ENCODE assay signal across 9 cellular contexts in the genomic region with DNA sequence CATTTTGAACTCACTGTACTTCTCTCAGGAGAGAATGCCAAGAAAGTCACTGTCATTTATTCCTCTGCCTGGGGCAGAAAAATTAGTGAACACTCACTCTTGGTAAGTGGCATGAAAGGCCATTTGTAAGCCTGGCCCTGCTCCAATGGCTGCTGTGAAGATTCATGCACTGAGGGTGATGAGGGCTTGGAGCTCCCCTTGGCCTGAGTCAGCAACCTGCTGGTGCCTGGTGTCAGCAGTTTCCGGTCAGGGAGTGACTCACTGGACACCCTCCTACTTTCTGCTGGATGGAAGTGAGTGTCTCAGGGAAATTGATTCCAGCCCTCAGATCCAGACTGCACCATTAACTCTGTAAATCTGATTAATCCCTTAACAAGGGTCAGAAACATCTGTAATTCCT. TPM values are rescaled to one million over a fixed set of nuclear protein-coding genes. Genes with fewer than 3 reads are reported as not detected.
DNase-seq lines count a peak whose midpoint lies in the region; ATAC-seq and TF ChIP-seq lines count a peak whose summit lies in the region.
"Had no signal": no experiment of that assay in that cellular context is flagged by ENCODE, and none has a peak within 500 bp of the region (broad histone marks: within the 10 kb centered on the region; RNA-seq: fewer than 3 reads in every experiment).

No MANE protein-coding gene starts in this region.

- WGBS in transverse colon (ENCODE audit: low coverage in 1 of 2), 2 donors, result 59% methylated on average over 1 of the region's 1 CpG; no CpG with 5 or more reads in 1 of the 2 donors
- WGBS in esophagus muscularis mucosa, result no CpG with 5 or more reads among the region's 1 CpG

- H3K27me3 ChIP-seq in transverse colon, result no peaks in the 10 kb centered on the region
- H3K27me3 ChIP-seq in CD8-positive, alpha-beta T cell (ENCODE audit: insufficient read depth, low read length), result no peaks in the 10 kb centered on the region
- H3K27me3 ChIP-seq in esophagus muscularis mucosa, result no peaks in the 10 kb centered on the region

- peak; percentile 16 to 33 for ATAC-seq in activated naive CD4-positive, alpha-beta T cell treated with anti-CD3 and anti-CD28 coated beads, Interleukin-2, amount 50 U/mL, for 72 hours
- no peak for ATAC-seq in CD8-positive, alpha-beta T cell
- no peak for ATAC-seq in HG03457 (IDR thresholded peaks at IDR 0.05; ENCODE audit: unreplicated experiment)

- no peak for DNase-seq in activated naive CD4-positive, alpha-beta T cell treated with anti-CD3 and anti-CD28 coated beads, Interleukin-2, amount 50 U/mL, for 72 hours (ENCODE audit: low spot score in 2 of 2)
- no peak for DNase-seq in activated naive CD4-positive, alpha-beta T cell (lab: John Stamatoyannopoulos, UW)
- DNase-seq in SW 1271 (lab: John Stamatoyannopoulos, UW), result peak; percentile 64 to 89
- peak; percentile 66 for DNase-seq in foreskin melanocyte
- DNase-seq in transverse colon, result peak; percentile 10
- no peak for DNase-seq in CD8-positive, alpha-beta T cell
- DNase-seq in esophagus muscularis mucosa (ENCODE audit: extremely low spot score), result no peak
- DNase-seq: activated effector memory CD4-positive, alpha-beta T cell treated with anti-CD3 and anti-CD28 coated beads, Interleukin-2, amount 50 U/mL, for 16 hours had no signal

- H3K4me3 ChIP-seq in transverse colon, result no peak overlapping the region
- no peak overlapping the region for H3K4me3 ChIP-seq in CD8-positive, alpha-beta T cell (ENCODE audit: low read depth, low read length)
- no peak overlapping the region for H3K4me3 ChIP-seq in esophagus muscularis mucosa

- intact Hi-C loops in transverse colon (cut with DNase I; ENCODE audit: low total_unique reads) (no loop called here), esophagus muscularis mucosa (cut with DNase I) (no loop called here)
- intact Hi-C loops in CD8-positive, alpha-beta T cell (cut with DNase I, micrococcal nuclease), result no loop called here

- TF ChIP-seq POLR2A in transverse colon (IDR thresholded peaks at IDR 0.05), result no peak
- TF ChIP-seq POLR2A in esophagus muscularis mucosa (IDR thresholded peaks at IDR 0.05; ENCODE audit: low read depth), result no peak

- no peaks in the 10 kb centered on the region for H3K4me1 Mint-ChIP-seq in CD8-positive, alpha-beta T cell (ENCODE audit: low read depth)

- no peaks in the 10 kb centered on the region for H3K36me3 Mint-ChIP-seq in activated naive CD4-positive, alpha-beta T cell treated with anti-CD3 and anti-CD28 coated beads, Interleukin-2, amount 50 U/mL, for 72 hours
- H3K36me3 Mint-ChIP-seq in CD8-positive, alpha-beta T cell, result no peaks in the 10 kb centered on the region

- POLR2A ChIA-PET in CD8-positive, alpha-beta T cell (lab: Charles Lee), result no interaction called here

- no peaks in the 10 kb centered on the region for H3K36me3 ChIP-seq in transverse colon
- H3K36me3 ChIP-seq in CD8-positive, alpha-beta T cell (ENCODE audit: insufficient read depth, low read length), result no peaks in the 10 kb centered on the region
- H3K36me3 ChIP-seq in esophagus muscularis mucosa, result no peaks in the 10 kb centered on the region

- in situ Hi-C loops in transverse colon (cut with MboI; ENCODE audit: low pct_ligation_motif_present in 1 of 4, low pct_unique_long_range_greater_than_20kb in 1 of 4, low sequenced_read_pairs in 3 of 4), result no loop called here

- TF ChIP-seq EP300 in transverse colon (IDR thresholded peaks at IDR 0.05; ENCODE audit: low read depth), result no peak
- no peak for TF ChIP-seq EP300 in esophagus muscularis mucosa (IDR thresholded peaks at IDR 0.05)

- no peak for TF ChIP-seq CTCF in transverse colon (IDR thresholded peaks at IDR 0.05)
- no peak for TF ChIP-seq CTCF in CD8-positive, alpha-beta T cell (IDR thresholded peaks at IDR 0.05)
- TF ChIP-seq CTCF in esophagus muscularis mucosa (IDR thresholded peaks at IDR 0.05), result no peak

- H3K27ac ChIP-seq in transverse colon, result no peak overlapping the region
- no peak overlapping the region for H3K27ac ChIP-seq in CD8-positive, alpha-beta T cell (ENCODE audit: low read depth, low read length)
- H3K27ac ChIP-seq in esophagus muscularis mucosa (replicated peaks in 1 of 4), result no peak overlapping the region

- H3K27me3 Mint-ChIP-seq in CD8-positive, alpha-beta T cell (ENCODE audit: low read depth), result peaks cover 10% of the 10 kb centered on the region

- H3K4me1 ChIP-seq in transverse colon, result no peaks in the 10 kb centered on the region
- H3K4me1 ChIP-seq in CD8-positive, alpha-beta T cell (ENCODE audit: insufficient read depth, low read length), result no peaks in the 10 kb centered on the region
- no peaks in the 10 kb centered on the region for H3K4me1 ChIP-seq in esophagus muscularis mucosa

- H3K4me3 Mint-ChIP-seq in CD8-positive, alpha-beta T cell, result no peak overlapping the region

- CTCF ChIA-PET in CD8-positive, alpha-beta T cell (lab: Charles Lee), result no interaction called here

- H3K27ac Mint-ChIP-seq in activated naive CD4-positive, alpha-beta T cell treated with anti-CD3 and anti-CD28 coated beads, Interleukin-2, amount 50 U/mL, for 72 hours, result no peak overlapping the region
- H3K27ac Mint-ChIP-seq in CD8-positive, alpha-beta T cell, result no peak overlapping the region

- peaks cover 4 to 16% of the 10 kb centered on the region in 2 donors for H3K9me3 Mint-ChIP-seq in activated naive CD4-positive, alpha-beta T cell treated with anti-CD3 and anti-CD28 coated beads, Interleukin-2, amount 50 U/mL, for 72 hours
- H3K9me3 Mint-ChIP-seq in CD8-positive, alpha-beta T cell, result peaks cover 12% of the 10 kb centered on the region

- H3K9me3 ChIP-seq in transverse colon (no peaks in the 10 kb centered on the region), esophagus muscularis mucosa (peaks cover 0 to 3% (median 0%) of the 10 kb centered on the region in 4 donors)
- no peaks in the 10 kb centered on the region for H3K9me3 ChIP-seq in CD8-positive, alpha-beta T cell (ENCODE audit: low read length)

RNA-seq across cellular contexts. Expression of a gene that starts 37.6 kb away (rescaled TPM):
- total RNA-seq in activated naive CD4-positive, alpha-beta T cell treated with anti-CD3 and anti-CD28 coated beads, Interleukin-2, amount 50 U/mL, for 72 hours, result 100 to 1,000 TPM; 164 to 269 TPM
- total RNA-seq in transverse colon, result 100 to 1,000 TPM in 2 of 4 donors, 10 to 100 TPM in 2; 69.1 to 154 (median 92.6) TPM
- 100 to 1,000 TPM; 455 to 472 TPM for total RNA-seq in CD8-positive, alpha-beta T cell
- 100 to 1,000 TPM in 1 of 4 donors, 10 to 100 TPM in 3; 73.8 to 164 (median 85.1) TPM for total RNA-seq in esophagus muscularis mucosa

Comparison
In these comparisons a context has a peak if more than half of its experiments do, and no peak if none do; other contexts are left out.
1. ATAC-seq: peak in activated naive CD4-positive, alpha-beta T cell treated with anti-CD3 and anti-CD28 coated beads, Interleukin-2, amount 50 U/mL, for 72 hours (2 of 2); none in CD8-positive, alpha-beta T cell (single experiment) and HG03457 (single experiment).
2. DNase-seq: peak in SW 1271 (2 of 2), foreskin melanocyte (single experiment) and transverse colon (single experiment); none in activated naive CD4-positive, alpha-beta T cell treated with anti-CD3 and anti-CD28 coated beads, Interleukin-2, amount 50 U/mL, for 72 hours (0 of 2), activated naive CD4-positive, alpha-beta T cell (0 of 4), CD8-positive, alpha-beta T cell (0 of 7) and esophagus muscularis mucosa (single experiment).